21 cellular contexts compared by ENCODE assay signal in the genomic region with DNA sequence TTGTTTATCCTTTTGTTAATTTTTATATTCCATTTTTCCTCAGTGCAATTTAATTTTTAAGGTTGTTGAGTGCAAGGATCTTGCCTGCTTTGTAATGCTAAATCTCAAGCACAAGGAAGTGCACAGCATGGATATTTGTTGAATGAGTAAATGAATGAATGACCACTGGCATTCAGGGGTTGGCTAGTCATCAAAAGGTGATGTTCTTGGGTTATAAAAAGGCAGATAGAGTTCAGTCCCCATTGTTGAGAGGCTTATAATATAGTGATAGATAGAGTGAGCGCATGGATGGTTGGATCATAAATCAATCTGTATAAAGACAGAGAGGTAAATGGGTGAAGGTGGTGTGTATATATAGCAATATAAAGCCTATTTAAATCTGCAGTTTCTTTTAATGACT.
DNase-seq lines count a peak whose midpoint lies in the region; ATAC-seq, FAIRE-seq and TF ChIP-seq lines count a peak whose summit lies in the region.
"Had no signal": no experiment of that assay in that cellular context is flagged by ENCODE, and none has a peak within 500 bp of the region (broad histone marks: within the 10 kb centered on the region; RNA-seq: fewer than 3 reads in every experiment).

No MANE protein-coding gene starts in this region.

- DNase-seq in HFFc6: peak; percentile 72
- peak; percentile 75 for DNase-seq in astrocyte (ENCODE audit: low read depth)
- DNase-seq in fibroblast of the aortic adventitia (ENCODE audit: low read depth): peak; percentile 29
- DNase-seq in transverse colon: no peak
- no peak for DNase-seq in osteocyte (ENCODE audit: extremely low spot score, unreplicated experiment)
- DNase-seq in NCI-H1092 (lab: John Stamatoyannopoulos, UW): no peak
- DNase-seq: activated T-cell treated with anti-CD3 and anti-CD28 coated beads, Interleukin-2, amount 50 U/mL, for 1 hour; gastrocnemius medialis; GOT3; left ventricle myocardium inferior; NCI-H1105 treated with DMSO at 0.1 percent for 48 hours; NCI-H2171; NCI-H82; small intestine; testis; WERI-Rb-1 had no signal

- no peak overlapping the region for H2AFZ ChIP-seq in astrocyte (ENCODE audit: low read depth, low read length)
- H2AFZ ChIP-seq: parathyroid adenoma had no signal

- TF ChIP-seq CTCF in HFFc6 (IDR thresholded peaks at IDR 0.05): no peak
- no peak for TF ChIP-seq CTCF in astrocyte (IDR thresholded peaks at IDR 0.05; ENCODE audit: insufficient read depth, low read depth, low read length)
- TF ChIP-seq CTCF in fibroblast of the aortic adventitia (IDR thresholded peaks at IDR 0.05; ENCODE audit: insufficient read depth, low read length): no peak
- TF ChIP-seq CTCF in transverse colon (IDR thresholded peaks at IDR 0.05): no peak
- TF ChIP-seq CTCF in osteocyte (IDR thresholded peaks at IDR 0.05): no peak

- peak overlapping the region; percentile 52 for H3K9ac ChIP-seq in astrocyte (ENCODE audit: low read length)
- H3K9ac ChIP-seq: parathyroid adenoma had no signal

- no peak overlapping the region for H3K27ac Mint-ChIP-seq in HFFc6
- H3K27ac Mint-ChIP-seq in astrocyte (ENCODE audit: unreplicated experiment): no peak overlapping the region
- no peak overlapping the region for H3K27ac Mint-ChIP-seq in osteocyte (ENCODE audit: unreplicated experiment)
- H3K27ac Mint-ChIP-seq: activated CD4-positive, alpha-beta memory T cell treated with anti-CD3 and anti-CD28 coated beads for 36 hours; activated naive CD4-positive, alpha-beta T cell treated with anti-CD3 and anti-CD28 coated beads, Interleukin-2, amount 50 U/mL, for 24 hours had no signal

- in situ Hi-C loops in transverse colon (cut with MboI; ENCODE audit: low pct_ligation_motif_present in 1 of 4, low pct_unique_long_range_greater_than_20kb in 1 of 4, low sequenced_read_pairs in 3 of 4): no loop called here

- no peaks in the 10 kb centered on the region for H3K79me2 ChIP-seq in astrocyte (ENCODE audit: insufficient read depth, low read length)
- H3K79me2 ChIP-seq: parathyroid adenoma had no signal

- no peak overlapping the region for H3K4me3 ChIP-seq in astrocyte (ENCODE audit: insufficient read depth, low read depth, low read length)
- H3K4me3 ChIP-seq in fibroblast of the aortic adventitia (ENCODE audit: low read depth, low read length): no peak overlapping the region
- H3K4me3 ChIP-seq in transverse colon: no peak overlapping the region
- H3K4me3 ChIP-seq: gastrocnemius medialis, K562, left ventricle myocardium inferior, testis had no signal

- H3K4me1 Mint-ChIP-seq in HFFc6 (ENCODE audit: low read depth) (peaks cover 6% of the 10 kb centered on the region), astrocyte (ENCODE audit: low read depth, unreplicated experiment) (no peaks in the 10 kb centered on the region), osteocyte (ENCODE audit: unreplicated experiment) (peaks cover 2% of the 10 kb centered on the region)

- H3K4me3 Mint-ChIP-seq in HFFc6: no peak overlapping the region
- no peak overlapping the region for H3K4me3 Mint-ChIP-seq in astrocyte (ENCODE audit: unreplicated experiment)
- no peak overlapping the region for H3K4me3 Mint-ChIP-seq in osteocyte (ENCODE audit: unreplicated experiment)
- H3K4me3 Mint-ChIP-seq: activated CD4-positive, alpha-beta memory T cell treated with anti-CD3 and anti-CD28 coated beads for 36 hours; activated naive CD4-positive, alpha-beta T cell treated with anti-CD3 and anti-CD28 coated beads, Interleukin-2, amount 50 U/mL, for 24 hours had no signal

- no peak for TF ChIP-seq POLR2A in transverse colon (IDR thresholded peaks at IDR 0.05)

- H3K9me3 ChIP-seq in astrocyte (ENCODE audit: insufficient read depth, low read depth, low read length): no peaks in the 10 kb centered on the region
- H3K9me3 ChIP-seq in transverse colon: no peaks in the 10 kb centered on the region
- H3K9me3 ChIP-seq: gastrocnemius medialis, testis had no signal

- intact Hi-C loops in transverse colon (cut with DNase I; ENCODE audit: low total_unique reads): no loop called here

- no peaks in the 10 kb centered on the region for H3K27me3 Mint-ChIP-seq in HFFc6 (ENCODE audit: insufficient read depth)
- no peaks in the 10 kb centered on the region for H3K27me3 Mint-ChIP-seq in astrocyte (ENCODE audit: low read depth, unreplicated experiment)
- H3K27me3 Mint-ChIP-seq in osteocyte (ENCODE audit: unreplicated experiment): no peaks in the 10 kb centered on the region
- H3K27me3 Mint-ChIP-seq: activated CD4-positive, alpha-beta memory T cell treated with anti-CD3 and anti-CD28 coated beads for 36 hours; activated naive CD4-positive, alpha-beta T cell treated with anti-CD3 and anti-CD28 coated beads, Interleukin-2, amount 50 U/mL, for 24 hours had no signal

- H3K27me3 ChIP-seq in astrocyte (ENCODE audit: insufficient read depth, low read length) (no peaks in the 10 kb centered on the region), transverse colon (no peaks in the 10 kb centered on the region)
- H3K27me3 ChIP-seq: gastrocnemius medialis, testis had no signal

- H3K9me3 Mint-ChIP-seq in HFFc6 (no peaks in the 10 kb centered on the region; the same call in none of the 2 replicates), astrocyte (ENCODE audit: unreplicated experiment) (peaks cover 2% of the 10 kb centered on the region), osteocyte (ENCODE audit: unreplicated experiment) (peaks cover 10% of the 10 kb centered on the region)
- H3K9me3 Mint-ChIP-seq: activated naive CD4-positive, alpha-beta T cell treated with anti-CD3 and anti-CD28 coated beads, Interleukin-2, amount 50 U/mL, for 24 hours had no signal

- peak overlapping the region; percentile 61 for H3K4me2 ChIP-seq in astrocyte (ENCODE audit: low read length)

- H3K27ac ChIP-seq in astrocyte (ENCODE audit: low read depth, low read length) (peak overlapping the region; percentile 54), transverse colon (peak overlapping the region in 3 of 4 donors; percentile 31 to 65 (median 46))
- H3K27ac ChIP-seq: gastrocnemius medialis, left ventricle myocardium inferior, parathyroid adenoma, testis, WERI-Rb-1 had no signal

- H3K4me1 ChIP-seq in astrocyte (ENCODE audit: insufficient read depth, low read length) (peaks cover 8% of the 10 kb centered on the region), transverse colon (peaks cover 0 to 26% (median 8%) of the 10 kb centered on the region in 4 donors)
- H3K4me1 ChIP-seq: gastrocnemius medialis, left ventricle myocardium inferior, parathyroid adenoma, testis had no signal

- H4K20me1 ChIP-seq in astrocyte (ENCODE audit: insufficient read depth, low read length): no peaks in the 10 kb centered on the region

- no peak for ATAC-seq in HG03135 (IDR thresholded peaks at IDR 0.05; ENCODE audit: unreplicated experiment)
- ATAC-seq: gastrocnemius medialis, K562 had no signal

- TF ChIP-seq EP300 in transverse colon (IDR thresholded peaks at IDR 0.05; ENCODE audit: low read depth): no peak

- H3K36me3 ChIP-seq in astrocyte (ENCODE audit: insufficient read depth, low read length): no peaks in the 10 kb centered on the region
- no peaks in the 10 kb centered on the region for H3K36me3 ChIP-seq in transverse colon
- H3K36me3 ChIP-seq: gastrocnemius medialis, left ventricle myocardium inferior, WERI-Rb-1 had no signal

- H3K36me3 Mint-ChIP-seq in HFFc6 (ENCODE audit: low read depth) (peaks cover 20% of the 10 kb centered on the region), astrocyte (ENCODE audit: low read depth, unreplicated experiment) (no peaks in the 10 kb centered on the region), osteocyte (ENCODE audit: unreplicated experiment) (peaks cover 2% of the 10 kb centered on the region)

- 67 to 88% methylated on average over 1 of the region's 1 CpG for WGBS in transverse colon (ENCODE audit: low coverage in 1 of 2), 2 donors

- FAIRE-seq in astrocyte (lab: Jason Lieb, UNC): peak; percentile 68
- FAIRE-seq: K562, small intestine had no signal

Comparison
In these comparisons a context has a peak if more than half of its experiments do, and no peak if none do; other contexts are left out.
1. DNase-seq: peak in HFFc6 (single experiment), astrocyte (single experiment) and fibroblast of the aortic adventitia (single experiment); none in transverse colon (single experiment), osteocyte (single experiment) and NCI-H1092 (single experiment).